Comparison of ENCODE assay signal across 14 cellular contexts in the genomic region with DNA sequence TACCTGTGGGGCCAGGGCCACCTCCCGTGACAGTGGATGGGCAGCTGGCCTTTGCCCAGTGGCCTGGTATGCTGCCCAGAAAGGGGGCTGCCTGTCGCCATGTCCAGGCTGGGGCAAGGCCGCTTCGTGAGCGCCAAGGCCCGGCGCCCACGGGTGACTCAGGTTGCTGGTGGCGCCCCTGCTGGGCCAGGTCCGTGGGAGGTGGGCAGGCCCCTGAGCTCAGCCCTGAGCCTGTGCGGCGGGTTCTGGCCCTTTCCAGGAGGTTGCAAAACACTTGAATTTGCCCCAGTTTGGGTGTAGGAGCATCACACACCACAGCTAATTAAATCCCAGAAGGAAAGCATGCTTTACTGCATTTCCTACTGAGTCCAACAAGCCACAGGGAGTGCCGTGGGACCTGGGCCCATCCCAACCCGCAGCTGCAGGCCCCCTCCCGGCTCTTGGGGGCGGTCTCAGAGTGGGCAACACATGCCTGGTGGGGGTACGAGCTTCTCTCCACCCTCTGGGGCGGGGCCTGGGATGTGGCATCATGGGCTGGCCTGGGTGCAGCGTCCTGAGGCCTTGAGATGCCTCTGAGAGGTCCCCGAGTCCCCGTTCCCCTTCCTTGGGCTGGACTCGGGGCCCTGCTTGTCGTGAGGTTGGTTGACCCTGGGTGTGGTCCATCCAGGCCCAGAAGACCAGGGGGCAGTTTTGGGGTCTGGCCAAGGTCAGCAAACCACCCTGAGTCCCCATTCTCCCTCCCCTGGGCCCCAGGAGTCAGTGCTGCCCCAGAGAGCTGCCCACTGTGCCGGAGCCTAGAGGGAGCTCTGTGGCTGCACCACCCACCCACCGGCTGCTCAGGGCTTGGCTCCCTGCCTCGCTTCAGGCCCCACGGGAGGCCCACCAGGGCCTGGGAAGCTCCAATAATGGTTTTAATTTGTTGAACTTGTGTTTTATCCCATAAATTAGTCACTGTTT.
A peak's percentile ranks its signal among the peaks of the same experiment; 100 is the strongest.
DNase-seq lines count a peak whose midpoint lies in the region; ATAC-seq, FAIRE-seq and TF ChIP-seq lines count a peak whose summit lies in the region.
"Had no signal": no experiment of that assay in that cellular context is flagged by ENCODE, and none has a peak within 500 bp of the region (broad histone marks: within the 10 kb centered on the region; RNA-seq: fewer than 3 reads in every experiment).

No MANE protein-coding gene starts in this region.

- peaks cover 5% of the 10 kb centered on the region; the same call in 1 of the 2 replicates for H3K27me3 ChIP-seq in H9 (ENCODE audit: insufficient read depth, low read length)
- H3K27me3 ChIP-seq in astrocyte (ENCODE audit: insufficient read depth, low read length): peaks cover 7% of the 10 kb centered on the region
- no peaks in the 10 kb centered on the region for H3K27me3 ChIP-seq in thoracic aorta (replicated peaks; ENCODE audit: insufficient read depth)
- peaks cover 22% of the 10 kb centered on the region for H3K27me3 ChIP-seq in trophoblast cell (ENCODE audit: insufficient read depth, low read length)
- H3K27me3 ChIP-seq in MM.1S (replicated peaks; ENCODE audit: insufficient read depth, low read length): peaks cover 17% of the 10 kb centered on the region

- peaks cover 24 to 42% of the 10 kb centered on the region in 2 experiments for H3K4me1 Mint-ChIP-seq in H9
- H3K4me1 Mint-ChIP-seq in astrocyte (ENCODE audit: low read depth, unreplicated experiment): no peaks in the 10 kb centered on the region
- H3K4me1 Mint-ChIP-seq: stimulated activated memory B cell treated with anti-CD40 and anti-IgM and Interleukin-4, amounts not matched to agents 10 μg/mL and 1 μg/mL and 100 μg/mL, for 72 hours had no signal

- H4K91ac ChIP-seq in H9 (ENCODE audit: insufficient read length, low read depth, low read length) (no peak overlapping the region), trophoblast cell (ENCODE audit: low read depth, low read length) (no peak overlapping the region)

- H2BK20ac ChIP-seq in H9 (ENCODE audit: low read depth, low read length, poor library complexity, severe bottlenecking): no peak overlapping the region

- H3K27me3 Mint-ChIP-seq in H9 (ENCODE audit: low read depth) (peaks cover 15% of the 10 kb centered on the region), astrocyte (ENCODE audit: low read depth, unreplicated experiment) (peaks cover 3% of the 10 kb centered on the region)
- H3K27me3 Mint-ChIP-seq: stimulated activated memory B cell treated with anti-CD40 and anti-IgM and Interleukin-4, amounts not matched to agents 10 μg/mL and 1 μg/mL and 100 μg/mL, for 72 hours had no signal

- no peaks in the 10 kb centered on the region for H3K36me3 ChIP-seq in astrocyte (ENCODE audit: insufficient read depth, low read length)
- peaks cover 5% of the 10 kb centered on the region for H3K36me3 ChIP-seq in thoracic aorta
- peaks cover 4 to 5% of the 10 kb centered on the region in 2 experiments for H3K36me3 ChIP-seq in trophoblast cell (ENCODE audit: control insufficient read depth in 1 of 2, insufficient read depth in 2 of 2, low read length in 2 of 2)
- no peaks in the 10 kb centered on the region for H3K36me3 ChIP-seq in MM.1S (replicated peaks; ENCODE audit: insufficient read depth, low read length)

- no peaks in the 10 kb centered on the region for H4K20me1 ChIP-seq in H9 (ENCODE audit: control insufficient read depth, insufficient read depth, insufficient read length)
- no peaks in the 10 kb centered on the region for H4K20me1 ChIP-seq in astrocyte (ENCODE audit: insufficient read depth, low read length)
- H4K20me1 ChIP-seq in MM.1S (ENCODE audit: insufficient read depth, low read length): no peaks in the 10 kb centered on the region

- H3K79me1 ChIP-seq in H9 (ENCODE audit: insufficient read depth, low read depth, low read length, poor library complexity, severe bottlenecking): no peaks in the 10 kb centered on the region
- H3K79me1 ChIP-seq in trophoblast cell (ENCODE audit: low read length): no peaks in the 10 kb centered on the region

- H3K27ac ChIP-seq in H9 (ENCODE audit: insufficient read length, low read depth, low read length) (no peak overlapping the region), astrocyte (ENCODE audit: low read depth, low read length) (no peak overlapping the region), thoracic aorta (peak overlapping the region; percentile 90 to 96), trophoblast cell (ENCODE audit: low read depth, low read length) (no peak overlapping the region), MM.1S (ENCODE audit: low read length) (no peak overlapping the region)

- H3K9me3 Mint-ChIP-seq in H9 (no peaks in the 10 kb centered on the region), astrocyte (ENCODE audit: unreplicated experiment) (no peaks in the 10 kb centered on the region)
- H3K9me3 Mint-ChIP-seq: stimulated activated memory B cell treated with anti-CD40 and anti-IgM and Interleukin-4, amounts not matched to agents 10 μg/mL and 1 μg/mL and 100 μg/mL, for 72 hours had no signal

- H3K23me2 ChIP-seq in H9 (ENCODE audit: insufficient read length, low read depth, low read length, poor library complexity, severe bottlenecking): no peaks in the 10 kb centered on the region

- no CpG with 5 or more reads among the region's 27 CpGs for WGBS in H9 (ENCODE audit: extremely low coverage, insufficient read length, low lambda C conversion rate)
- no CpG with 5 or more reads among the region's 27 CpGs for WGBS in trophoblast cell (ENCODE audit: extremely low coverage, insufficient coverage, insufficient read length)

- no peaks in the 10 kb centered on the region for H3K9me2 ChIP-seq in MM.1S (replicated peaks; ENCODE audit: insufficient read depth, low read length)

- DNase-seq in H9: peak; percentile 59
- DNase-seq in astrocyte (ENCODE audit: low read depth): peak; percentile 12
- peak; percentile 61 for DNase-seq in iPS-NIHi11 (ENCODE audit: low spot score)
- no peak for DNase-seq in thoracic aorta (ENCODE audit: low spot score)
- DNase-seq in trophoblast cell: no peak
- no peak for DNase-seq in MM.1S
- no peak for DNase-seq in EL
- DNase-seq: dermis blood vessel endothelial cell, GDM1, KG1, NCI-H748 treated with DMSO at 0.1 percent for 48 hours had no signal

- no peak overlapping the region for H2BK120ac ChIP-seq in H9 (ENCODE audit: low read depth, low read length, poor library complexity, severe bottlenecking)
- H2BK120ac ChIP-seq in trophoblast cell (ENCODE audit: insufficient read depth, low read length, poor library complexity): no peak overlapping the region

- H4K8ac ChIP-seq in H9 (replicated peaks; ENCODE audit: insufficient read length, low read depth, low read length) (no peak overlapping the region), trophoblast cell (ENCODE audit: low read depth, low read length) (no peak overlapping the region)

- H3K4me1 ChIP-seq in H9 (ENCODE audit: insufficient read depth, low read length) (no peaks in the 10 kb centered on the region; the same call in 1 of the 2 replicates), astrocyte (ENCODE audit: insufficient read depth, low read length) (peaks cover 3% of the 10 kb centered on the region), thoracic aorta (ENCODE audit: control insufficient read depth in 1 of 2, low read depth in 2 of 2) (peaks cover 39 to 71% of the 10 kb centered on the region in 2 donors), trophoblast cell (ENCODE audit: control insufficient read depth in 1 of 2, insufficient read depth in 2 of 2, low read length in 2 of 2) (peaks cover 0 to 5% of the 10 kb centered on the region in 2 experiments), MM.1S (ENCODE audit: low read length) (no peaks in the 10 kb centered on the region)

- H2BK5ac ChIP-seq in H9 (ENCODE audit: insufficient read length, low read length) (no peak overlapping the region), trophoblast cell (ENCODE audit: low read depth, low read length, poor library complexity) (no peak overlapping the region)

- no peak overlapping the region for H3K23ac ChIP-seq in H9 (ENCODE audit: insufficient read length, low read depth, low read length)
- H3K23ac ChIP-seq in trophoblast cell (ENCODE audit: low read length): no peak overlapping the region

- no peak overlapping the region for H3K9ac ChIP-seq in H9 (ENCODE audit: extremely low read depth, insufficient read length, low read length)
- no peak overlapping the region for H3K9ac ChIP-seq in astrocyte (ENCODE audit: low read length)
- no peak overlapping the region for H3K9ac ChIP-seq in trophoblast cell (ENCODE audit: low read length)
- no peak overlapping the region for H3K9ac ChIP-seq in MM.1S (ENCODE audit: low read length)

- H3K79me2 ChIP-seq in H9 (ENCODE audit: insufficient read depth, low read length) (no peaks in the 10 kb centered on the region), astrocyte (ENCODE audit: insufficient read depth, low read length) (no peaks in the 10 kb centered on the region), trophoblast cell (ENCODE audit: control insufficient read depth, insufficient read depth, low read length, poor library complexity) (no peaks in the 10 kb centered on the region), MM.1S (ENCODE audit: low read length) (no peaks in the 10 kb centered on the region)

- H3T11ph ChIP-seq in H9 (ENCODE audit: low read length): no peak overlapping the region

- H3K27ac Mint-ChIP-seq in H9 (no peak overlapping the region), astrocyte (ENCODE audit: unreplicated experiment) (no peak overlapping the region)
- H3K27ac Mint-ChIP-seq: stimulated activated memory B cell treated with anti-CD40 and anti-IgM and Interleukin-4, amounts not matched to agents 10 μg/mL and 1 μg/mL and 100 μg/mL, for 72 hours had no signal

- no peak overlapping the region for H3K56ac ChIP-seq in H9 (ENCODE audit: insufficient read length, low read depth, low read length)

- peak overlapping the region; percentile 19; the same call in 1 of the 2 replicates for H3K14ac ChIP-seq in H9 (ENCODE audit: insufficient read depth, low read length)
- H3K14ac ChIP-seq in trophoblast cell (ENCODE audit: low read length): no peak overlapping the region

- no peak overlapping the region for H2BK15ac ChIP-seq in H9 (ENCODE audit: low read depth, low read length)

- H4K12ac ChIP-seq in trophoblast cell (ENCODE audit: low read depth, low read length): no peak overlapping the region

- H3F3A ChIP-seq in MM.1S (ENCODE audit: insufficient read depth, low read length): no peaks in the 10 kb centered on the region

- H3K9me3 ChIP-seq in H9 (ENCODE audit: control insufficient read depth, low read depth, low read length): no peaks in the 10 kb centered on the region
- peaks cover 5% of the 10 kb centered on the region for H3K9me3 ChIP-seq in astrocyte (ENCODE audit: insufficient read depth, low read depth, low read length)
- no peaks in the 10 kb centered on the region for H3K9me3 ChIP-seq in thoracic aorta
- H3K9me3 ChIP-seq in trophoblast cell (ENCODE audit: insufficient read depth, low read depth, low read length): peaks cover 5% of the 10 kb centered on the region
- no peaks in the 10 kb centered on the region for H3K9me3 ChIP-seq in MM.1S (replicated peaks; ENCODE audit: insufficient read depth, low read length)

- H3K18ac ChIP-seq in H9 (ENCODE audit: insufficient read length, low read depth, low read length): no peak overlapping the region
- no peak overlapping the region for H3K18ac ChIP-seq in trophoblast cell (ENCODE audit: low read length)

- H3K4me2 ChIP-seq in H9 (ENCODE audit: insufficient read depth, insufficient read length, low read length) (no peak overlapping the region), astrocyte (ENCODE audit: low read length) (no peak overlapping the region), trophoblast cell (ENCODE audit: low read length) (no peak overlapping the region), MM.1S (ENCODE audit: low read depth, low read length) (no peak overlapping the region)

- no peak overlapping the region for H4K5ac ChIP-seq in H9 (ENCODE audit: insufficient read length, low read depth, low read length)

- no peak overlapping the region for H2AFZ ChIP-seq in H9 (ENCODE audit: low read length)
- H2AFZ ChIP-seq in astrocyte (ENCODE audit: low read depth, low read length): no peak overlapping the region
- H2AFZ ChIP-seq in trophoblast cell (ENCODE audit: insufficient read depth, low read length, poor library complexity): no peak overlapping the region
- H2AFZ ChIP-seq in MM.1S (ENCODE audit: low read length): no peak overlapping the region

- peak; percentile 34 for ATAC-seq in thoracic aorta (ENCODE audit: insufficient number of reproducible peaks, low FRiP score, low read depth)
- no peak for ATAC-seq in HG02970 (IDR thresholded peaks at IDR 0.05; ENCODE audit: low FRiP score, unreplicated experiment)
- ATAC-seq: stimulated activated memory B cell treated with anti-CD40 and anti-IgM and Interleukin-4, amounts not matched to agents 10 μg/mL and 1 μg/mL and 100 μg/mL, for 72 hours had no signal

- H3K4me3 Mint-ChIP-seq in H9: no peak overlapping the region
- H3K4me3 Mint-ChIP-seq in astrocyte (ENCODE audit: unreplicated experiment): no peak overlapping the region
- H3K4me3 Mint-ChIP-seq: stimulated activated memory B cell treated with anti-CD40 and anti-IgM and Interleukin-4, amounts not matched to agents 10 μg/mL and 1 μg/mL and 100 μg/mL, for 72 hours had no signal

- H2BK12ac ChIP-seq in H9 (ENCODE audit: insufficient read length, low read depth, low read length): no peak overlapping the region
- H2BK12ac ChIP-seq in trophoblast cell (ENCODE audit: low read length): no peak overlapping the region

- H3K4ac ChIP-seq in H9 (ENCODE audit: low read depth, low read length): no peak overlapping the region
- H3K4ac ChIP-seq in trophoblast cell (ENCODE audit: low read depth, low read length): no peak overlapping the region

- no peak for FAIRE-seq in astrocyte (lab: Jason Lieb, UNC)
- FAIRE-seq: GM19239 had no signal

- H3K36me3 Mint-ChIP-seq in H9 (ENCODE audit: insufficient read depth in 1 of 3, low read depth in 3 of 3) (peaks cover 0 to 1% (median 0%) of the 10 kb centered on the region in 3 experiments; a peak in 1 of 7 replicates), astrocyte (ENCODE audit: low read depth, unreplicated experiment) (no peaks in the 10 kb centered on the region)

- no peak for TF ChIP-seq CTCF in H9 (conservative IDR thresholded peaks at IDR 0.05)
- no peak for TF ChIP-seq CTCF in astrocyte (IDR thresholded peaks at IDR 0.05; ENCODE audit: insufficient read depth, low read depth, low read length)
- peak; percentile 21 for TF ChIP-seq CTCF in thoracic aorta (IDR thresholded peaks at IDR 0.05)
- no peak for TF ChIP-seq CTCF in MM.1S (IDR thresholded peaks at IDR 0.05; ENCODE audit: low read length)

- no peak overlapping the region for H2AK5ac ChIP-seq in H9 (ENCODE audit: insufficient read length, low read length)
- no peak overlapping the region for H2AK5ac ChIP-seq in trophoblast cell (ENCODE audit: low read length)

- H3K4me3 ChIP-seq in astrocyte (ENCODE audit: insufficient read depth, low read depth, low read length) (no peak overlapping the region), thoracic aorta (peak overlapping the region; percentile 4), trophoblast cell (ENCODE audit: low read depth, low read length) (no peak overlapping the region), MM.1S (ENCODE audit: low read length) (no peak overlapping the region)

Comparison
In these comparisons a context has a peak if more than half of its experiments do, and no peak if none do; other contexts are left out.
1. DNase-seq: peak in H9 (single experiment), astrocyte (single experiment) and iPS-NIHi11 (single experiment); none in thoracic aorta (single experiment), trophoblast cell (0 of 2), MM.1S (single experiment) and EL (single experiment).
2. H3K27ac ChIP-seq: peak in thoracic aorta (2 of 2); none in H9 (single experiment), astrocyte (single experiment), trophoblast cell (single experiment) and MM.1S (single experiment).